8 cellular contexts compared by ENCODE assay signal in the genomic region with DNA sequence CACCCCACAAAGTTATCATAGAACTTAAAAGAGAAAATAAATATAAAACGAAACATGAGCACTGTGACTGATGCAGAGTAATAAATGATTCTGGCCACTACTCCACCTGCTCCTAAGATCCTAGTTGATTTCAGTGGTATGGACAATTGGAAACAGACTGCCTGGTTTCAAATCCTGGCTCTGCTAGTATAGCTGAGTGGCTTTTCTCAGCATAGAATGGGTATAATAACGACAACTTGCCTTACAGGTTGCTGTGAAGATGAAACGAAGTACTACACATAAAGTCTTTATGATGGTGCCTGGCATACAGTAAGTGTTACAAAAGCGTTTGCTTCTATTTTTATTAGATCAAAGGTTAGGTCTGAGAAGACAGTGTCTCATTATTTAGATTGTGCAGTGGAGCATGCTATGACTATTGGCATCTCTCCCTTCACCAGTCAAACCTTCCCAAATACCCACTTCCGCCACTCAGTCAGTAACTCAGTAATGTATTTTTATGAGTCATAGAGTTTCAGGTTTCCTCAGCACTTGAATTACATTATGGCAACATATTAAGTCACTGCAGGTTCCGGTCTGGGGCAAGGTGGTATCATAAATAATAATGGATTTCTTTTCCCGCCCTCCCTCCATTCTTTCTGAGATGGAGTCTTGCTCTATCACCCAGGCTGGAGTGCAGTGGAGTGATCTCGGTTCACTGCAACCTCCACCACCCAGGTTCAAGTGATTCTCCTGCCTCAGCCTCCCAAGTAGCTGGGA. TPM values are rescaled to one million over a fixed set of nuclear protein-coding genes. Genes with fewer than 3 reads are reported as not detected.
DNase-seq lines count a peak whose midpoint lies in the region; ATAC-seq and TF ChIP-seq lines count a peak whose summit lies in the region.

No MANE protein-coding gene starts in this region.

- ATAC-seq in HG03139 (IDR thresholded peaks at IDR 0.05; ENCODE audit: unreplicated experiment) = peak; percentile 91

- H3K4me3 Mint-ChIP-seq in CD4-positive, alpha-beta memory T cell = peak overlapping the region in 5 of 8 donors; percentile 40 to 76 (median 47)
- no peak overlapping the region for H3K4me3 Mint-ChIP-seq in activated naive CD4-positive, alpha-beta T cell treated with anti-CD3 and anti-CD28 coated beads, Interleukin-2, amount 50 U/mL, for 24 hours
- H3K4me3 Mint-ChIP-seq in osteocyte (ENCODE audit: unreplicated experiment) = no peak overlapping the region

- no peaks in the 10 kb centered on the region for H3K9me3 ChIP-seq in CD4-positive, alpha-beta memory T cell (ENCODE audit: control insufficient read depth in 1 of 2, low read length in 2 of 2)
- H3K9me3 ChIP-seq in smooth muscle cell (replicated peaks; ENCODE audit: low read depth) (no peaks in the 10 kb centered on the region), MM.1S (replicated peaks; ENCODE audit: insufficient read depth, low read length) (no peaks in the 10 kb centered on the region)

- TF ChIP-seq CTCF in osteocyte (IDR thresholded peaks at IDR 0.05) (no peak), smooth muscle cell (IDR thresholded peaks at IDR 0.05; ENCODE audit: borderline replicate concordance, insufficient read depth, poor library complexity, severe bottlenecking) (no peak), MM.1S (IDR thresholded peaks at IDR 0.05; ENCODE audit: low read length) (no peak)

- no peaks in the 10 kb centered on the region for H3K9me3 Mint-ChIP-seq in CD4-positive, alpha-beta memory T cell
- H3K9me3 Mint-ChIP-seq in activated naive CD4-positive, alpha-beta T cell treated with anti-CD3 and anti-CD28 coated beads, Interleukin-2, amount 50 U/mL, for 24 hours = no peaks in the 10 kb centered on the region
- no peaks in the 10 kb centered on the region for H3K9me3 Mint-ChIP-seq in osteocyte (ENCODE audit: unreplicated experiment)

- H3K9ac ChIP-seq in smooth muscle cell (ENCODE audit: low read depth) = no peak overlapping the region
- H3K9ac ChIP-seq in MM.1S (ENCODE audit: low read length) = no peak overlapping the region

- no peak overlapping the region for H3K4me3 ChIP-seq in CD4-positive, alpha-beta memory T cell (ENCODE audit: low read length in 2 of 2)
- H3K4me3 ChIP-seq in smooth muscle cell (no peak overlapping the region), MM.1S (ENCODE audit: low read length) (no peak overlapping the region)

- H3K9me2 ChIP-seq in MM.1S (replicated peaks; ENCODE audit: insufficient read depth, low read length) = no peaks in the 10 kb centered on the region

- peaks cover 11% of the 10 kb centered on the region for H3K4me1 ChIP-seq in CD4-positive, alpha-beta memory T cell (ENCODE audit: insufficient read depth, low read length)
- H3K4me1 ChIP-seq in smooth muscle cell (ENCODE audit: low read depth) (peaks cover 4% of the 10 kb centered on the region), MM.1S (ENCODE audit: low read length) (no peaks in the 10 kb centered on the region)

- H3K27ac Mint-ChIP-seq in CD4-positive, alpha-beta memory T cell = peak overlapping the region in 5 of 7 donors; percentile 7 to 77 (median 69)
- H3K27ac Mint-ChIP-seq in activated naive CD4-positive, alpha-beta T cell treated with anti-CD3 and anti-CD28 coated beads, Interleukin-2, amount 50 U/mL, for 24 hours = peak overlapping the region; percentile 85
- H3K27ac Mint-ChIP-seq in osteocyte (ENCODE audit: unreplicated experiment) = peak overlapping the region; percentile 61

- H3K36me3 ChIP-seq in CD4-positive, alpha-beta memory T cell (ENCODE audit: insufficient read depth, low read length) = no peaks in the 10 kb centered on the region
- H3K36me3 ChIP-seq in smooth muscle cell (ENCODE audit: low read depth) (no peaks in the 10 kb centered on the region), MM.1S (replicated peaks; ENCODE audit: insufficient read depth, low read length) (no peaks in the 10 kb centered on the region)

- H3F3A ChIP-seq in smooth muscle cell (ENCODE audit: low read depth) (no peaks in the 10 kb centered on the region), MM.1S (ENCODE audit: insufficient read depth, low read length) (no peaks in the 10 kb centered on the region)

- H4K20me1 ChIP-seq in smooth muscle cell (ENCODE audit: low read depth) (no peaks in the 10 kb centered on the region), MM.1S (ENCODE audit: insufficient read depth, low read length) (no peaks in the 10 kb centered on the region)

- no peaks in the 10 kb centered on the region for H3K36me3 Mint-ChIP-seq in CD4-positive, alpha-beta memory T cell
- H3K36me3 Mint-ChIP-seq in activated naive CD4-positive, alpha-beta T cell treated with anti-CD3 and anti-CD28 coated beads, Interleukin-2, amount 50 U/mL, for 24 hours = no peaks in the 10 kb centered on the region
- peaks cover 31% of the 10 kb centered on the region for H3K36me3 Mint-ChIP-seq in osteocyte (ENCODE audit: unreplicated experiment)

- intact Hi-C loops in CD4-positive, alpha-beta memory T cell (cut with micrococcal nuclease) = no loop called here

- DNase-seq in CD4-positive, alpha-beta memory T cell = peak in 3 of 5 donors; percentile 2 to 38 (median 5)
- DNase-seq in GM19238 (ENCODE audit: insufficient read length, low spot score) = peak; percentile 32
- peak; percentile 26 to 63 for DNase-seq in NCI-H446 (lab: John Stamatoyannopoulos, UW)
- no peak for DNase-seq in osteocyte (ENCODE audit: extremely low spot score, unreplicated experiment)
- DNase-seq in smooth muscle cell (lab: John Stamatoyannopoulos, UW; ENCODE audit: unreplicated experiment) = no peak
- DNase-seq in MM.1S = no peak

- no peaks in the 10 kb centered on the region for H3K79me2 ChIP-seq in smooth muscle cell (ENCODE audit: low read depth)
- no peaks in the 10 kb centered on the region for H3K79me2 ChIP-seq in MM.1S (ENCODE audit: low read length)

- H3K27me3 ChIP-seq in CD4-positive, alpha-beta memory T cell (ENCODE audit: insufficient read depth, low read length) = no peaks in the 10 kb centered on the region
- H3K27me3 ChIP-seq in smooth muscle cell (ENCODE audit: low read depth) (no peaks in the 10 kb centered on the region), MM.1S (replicated peaks; ENCODE audit: insufficient read depth, low read length) (no peaks in the 10 kb centered on the region)

- H2AFZ ChIP-seq in smooth muscle cell (ENCODE audit: low read depth) (no peak overlapping the region), MM.1S (ENCODE audit: low read length) (no peak overlapping the region)

- H3K4me2 ChIP-seq in smooth muscle cell (no peak overlapping the region), MM.1S (ENCODE audit: low read depth, low read length) (no peak overlapping the region)

- CTCF ChIA-PET in CD4-positive, alpha-beta memory T cell (lab: Charles Lee; ENCODE audit: partially characterized antibody) = no interaction called here

- POLR2A ChIA-PET in CD4-positive, alpha-beta memory T cell (lab: Charles Lee; ENCODE audit: partially characterized antibody) = interaction anchor here (1.4 kb wide), 1 partner anchor 30 kb away, joined by 3 read pairs; the partner anchor contains the start of gene NR2C1

- no peak overlapping the region for H3K27ac ChIP-seq in CD4-positive, alpha-beta memory T cell (ENCODE audit: low read depth, low read length)
- H3K27ac ChIP-seq in smooth muscle cell (ENCODE audit: low read depth) = no peak overlapping the region
- no peak overlapping the region for H3K27ac ChIP-seq in MM.1S (ENCODE audit: low read length)

- peaks cover 9 to 13% (median 10%) of the 10 kb centered on the region in 4 donors for H3K4me1 Mint-ChIP-seq in CD4-positive, alpha-beta memory T cell
- H3K4me1 Mint-ChIP-seq in activated naive CD4-positive, alpha-beta T cell treated with anti-CD3 and anti-CD28 coated beads, Interleukin-2, amount 50 U/mL, for 24 hours = peaks cover 7% of the 10 kb centered on the region
- peaks cover 18% of the 10 kb centered on the region for H3K4me1 Mint-ChIP-seq in osteocyte (ENCODE audit: unreplicated experiment)

- WGBS in smooth muscle cell (ENCODE audit: low lambda C conversion rate) = 88% methylated on average over 8 of the region's 8 CpGs

- peaks cover 0 to under 1% of the 10 kb centered on the region in 2 donors for H3K27me3 Mint-ChIP-seq in CD4-positive, alpha-beta memory T cell
- H3K27me3 Mint-ChIP-seq in activated naive CD4-positive, alpha-beta T cell treated with anti-CD3 and anti-CD28 coated beads, Interleukin-2, amount 50 U/mL, for 24 hours = no peaks in the 10 kb centered on the region
- no peaks in the 10 kb centered on the region for H3K27me3 Mint-ChIP-seq in osteocyte (ENCODE audit: unreplicated experiment)

RNA-seq across cellular contexts. Expression of gene NR2C1, which starts 29.7 kb away (rescaled TPM):
- total RNA-seq in CD4-positive, alpha-beta memory T cell = 10 to 100 TPM; 45.4 to 55.4 TPM
- polyA plus RNA-seq in CD4-positive, alpha-beta memory T cell = 10 to 100 TPM in 1 of 2 donors, 1 to 10 TPM in 1; 8.5 to 13.7 TPM
- 50.0 and 53.4 TPM in 2 replicates for total RNA-seq in osteocyte
- total RNA-seq in smooth muscle cell = 48.0 and 58.6 TPM in 2 replicates
- 23.7 and 25.4 TPM in 2 replicates for polyA plus RNA-seq in smooth muscle cell

Comparison
In these comparisons a context has a peak if more than half of its experiments do, and no peak if none do; other contexts are left out.
1. DNase-seq: peak in CD4-positive, alpha-beta memory T cell (3 of 5), GM19238 (single experiment) and NCI-H446 (2 of 2); none in osteocyte (single experiment), smooth muscle cell (single experiment) and MM.1S (single experiment).
2. H3K4me3 Mint-ChIP-seq: peak in CD4-positive, alpha-beta memory T cell (5 of 8); none in activated naive CD4-positive, alpha-beta T cell treated with anti-CD3 and anti-CD28 coated beads, Interleukin-2, amount 50 U/mL, for 24 hours (single experiment) and osteocyte (single experiment).
3. Peak in every context shown above with its lines, with median percentiles within 50 percentile points of each other: H3K27ac Mint-ChIP-seq.